ENCODE assay signal across 1 cellular context in the genomic region with DNA sequence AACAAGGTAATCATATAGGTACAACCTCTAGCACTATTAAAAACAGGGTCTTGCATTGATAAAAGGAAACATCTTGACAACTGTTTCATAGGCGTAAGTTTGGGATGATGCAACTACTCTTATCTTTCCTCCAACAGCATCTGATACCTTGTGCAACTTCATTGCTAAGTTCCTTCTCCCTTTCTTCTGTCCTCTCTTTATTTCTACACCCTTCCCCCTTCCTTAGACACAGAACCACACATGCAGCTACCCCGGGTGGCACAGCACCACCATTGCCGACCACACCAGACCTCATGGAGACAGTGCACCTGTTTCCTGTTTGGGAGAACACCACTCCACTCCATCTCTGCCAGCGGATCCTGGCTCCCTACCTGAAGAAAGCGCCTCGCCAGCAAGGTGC.
A peak's percentile ranks its signal among the peaks of the same experiment; 100 is the strongest.
TF ChIP-seq lines count a peak whose summit lies in the region.

No MANE protein-coding gene starts in this region.

TF ChIP-seq in K562, 482 proteins besides CTCF, POLR2A, EP300 and RAD21 (continued from another document):
- TF ChIP-seq, protein P1, sequence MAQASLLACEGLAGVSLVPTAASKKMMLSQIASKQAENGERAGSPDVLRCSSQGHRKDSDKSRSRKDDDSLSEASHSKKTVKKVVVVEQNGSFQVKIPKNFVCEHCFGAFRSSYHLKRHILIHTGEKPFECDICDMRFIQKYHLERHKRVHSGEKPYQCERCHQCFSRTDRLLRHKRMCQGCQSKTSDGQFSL (CRISPR knock-in tag; IDR thresholded peaks at IDR 0.05) = no peak
- TF ChIP-seq, protein P1 (tag; IDR thresholded peaks at IDR 0.05) = no peak
- TF ChIP-seq, protein P2, sequence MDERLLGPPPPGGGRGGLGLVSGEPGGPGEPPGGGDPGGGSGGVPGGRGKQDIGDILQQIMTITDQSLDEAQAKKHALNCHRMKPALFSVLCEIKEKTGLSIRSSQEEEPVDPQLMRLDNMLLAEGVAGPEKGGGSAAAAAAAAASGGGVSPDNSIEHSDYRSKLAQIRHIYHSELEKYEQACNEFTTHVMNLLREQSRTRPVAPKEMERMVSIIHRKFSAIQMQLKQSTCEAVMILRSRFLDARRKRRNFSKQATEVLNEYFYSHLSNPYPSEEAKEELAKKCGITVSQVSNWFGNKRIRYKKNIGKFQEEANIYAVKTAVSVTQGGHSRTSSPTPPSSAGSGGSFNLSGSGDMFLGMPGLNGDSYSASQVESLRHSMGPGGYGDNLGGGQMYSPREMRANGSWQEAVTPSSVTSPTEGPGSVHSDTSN (CRISPR knock-in tag; IDR thresholded peaks at IDR 0.05; ENCODE audit: low read depth) = no peak
- TF ChIP-seq, protein P2 (tag; conservative IDR thresholded peaks at IDR 0.05; ENCODE audit: low read depth) = no peak
- TF ChIP-seq, protein P3, sequence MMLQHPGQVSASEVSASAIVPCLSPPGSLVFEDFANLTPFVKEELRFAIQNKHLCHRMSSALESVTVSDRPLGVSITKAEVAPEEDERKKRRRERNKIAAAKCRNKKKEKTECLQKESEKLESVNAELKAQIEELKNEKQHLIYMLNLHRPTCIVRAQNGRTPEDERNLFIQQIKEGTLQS (IDR thresholded peaks at IDR 0.05) = peak; percentile 94
- TF ChIP-seq, protein P3 (CRISPR knock-in tag; conservative IDR thresholded peaks at IDR 0.05) = no peak
- TF ChIP-seq SNRNP70 (optimal IDR thresholded peaks at IDR 0.05; ENCODE audit: low read depth, low read length) = no peak
- TF ChIP-seq CEBPG (CRISPR knock-in tag; IDR thresholded peaks at IDR 0.05) = peak; percentile 86
- peak; percentile 95 for TF ChIP-seq CEBPG (tag; conservative IDR thresholded peaks at IDR 0.05 in 1 of 2, IDR thresholded peaks at IDR 0.05 in 1 of 2)
- TF ChIP-seq SAP30 (IDR thresholded peaks at IDR 0.05; ENCODE audit: borderline replicate concordance, insufficient read depth, low read depth, low read length, poor library complexity, severe bottlenecking) = no peak
- TF ChIP-seq SMARCC2 (IDR thresholded peaks at IDR 0.05; ENCODE audit: low read depth) = peak; percentile 69; the same call in 1 of the 2 replicates
- peak; percentile 78 for TF ChIP-seq CTBP1 (IDR thresholded peaks at IDR 0.05; ENCODE audit: borderline replicate concordance)
- TF ChIP-seq ZNF445 (CRISPR knock-in tag; IDR thresholded peaks at IDR 0.05; ENCODE audit: low read depth) = no peak
- TF ChIP-seq ZEB2 (IDR thresholded peaks at IDR 0.05) = peak; percentile 74
- peak; percentile 70 for TF ChIP-seq ATF7 (IDR thresholded peaks at IDR 0.05)
- 0 out of 4 replicates have a peak, but pooled peaks of 1 of the 2 experiments have one; percentile 39 for TF ChIP-seq ZNF318 (IDR thresholded peaks at IDR 0.05; ENCODE audit: borderline replicate concordance in 1 of 2, low read depth in 1 of 2)
- no peak for TF ChIP-seq HNRNPH1 (optimal IDR thresholded peaks at IDR 0.05; ENCODE audit: low read depth, low read length)
- TF ChIP-seq, protein P4, sequence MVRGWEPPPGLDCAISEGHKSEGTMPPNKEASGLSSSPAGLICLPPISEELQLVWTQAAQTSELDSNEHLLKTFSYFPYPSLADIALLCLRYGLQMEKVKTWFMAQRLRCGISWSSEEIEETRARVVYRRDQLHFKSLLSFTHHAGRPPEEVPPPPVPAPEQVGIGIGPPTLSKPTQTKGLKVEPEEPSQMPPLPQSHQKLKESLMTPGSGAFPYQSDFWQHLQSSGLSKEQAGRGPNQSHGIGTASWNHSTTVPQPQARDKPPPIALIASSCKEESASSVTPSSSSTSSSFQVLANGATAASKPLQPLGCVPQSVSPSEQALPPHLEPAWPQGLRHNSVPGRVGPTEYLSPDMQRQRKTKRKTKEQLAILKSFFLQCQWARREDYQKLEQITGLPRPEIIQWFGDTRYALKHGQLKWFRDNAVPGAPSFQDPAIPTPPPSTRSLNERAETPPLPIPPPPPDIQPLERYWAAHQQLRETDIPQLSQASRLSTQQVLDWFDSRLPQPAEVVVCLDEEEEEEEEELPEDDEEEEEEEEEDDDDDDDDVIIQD (CRISPR knock-in tag; IDR thresholded peaks at IDR 0.05) = no peak
- no peak for TF ChIP-seq NFIX (CRISPR knock-in tag; IDR thresholded peaks at IDR 0.05; ENCODE audit: low read depth)
- peak; percentile 52 for TF ChIP-seq CBFA2T2 (conservative IDR thresholded peaks at IDR 0.05)
- no peak for TF ChIP-seq ZNF140 (CRISPR knock-in tag; IDR thresholded peaks at IDR 0.05)
